Comparison of ENCODE assay signal across 15 cellular contexts in genomic region chr15:19944261-19944888, GRCh38.
A peak's percentile ranks its signal among the peaks of the same experiment; 100 is the strongest.
DNase-seq lines count a peak whose midpoint lies in the region; ATAC-seq and TF ChIP-seq lines count a peak whose summit lies in the region.
"Had no signal": no experiment of that assay in that cellular context is flagged by ENCODE, and none has a peak within 500 bp of the region (broad histone marks: within the 10 kb centered on the region; RNA-seq: fewer than 3 reads in every experiment).

No MANE protein-coding gene starts in this region.

- H4K20me1 ChIP-seq in SK-N-SH (ENCODE audit: insufficient read depth) (no peaks in the 10 kb centered on the region), PC-9 (ENCODE audit: insufficient read depth) (no peaks in the 10 kb centered on the region)
- H4K20me1 ChIP-seq: BLaER1 had no signal

- no peak for TF ChIP-seq RAD21 in SK-N-SH (IDR thresholded peaks at IDR 0.05; ENCODE audit: low read length)

- TF ChIP-seq CTCF in SK-N-SH (IDR thresholded peaks at IDR 0.05), result no peak
- TF ChIP-seq CTCF in HL-60 (IDR thresholded peaks at IDR 0.05; ENCODE audit: insufficient read depth, low read length), result no peak
- no peak for TF ChIP-seq CTCF in spleen (IDR thresholded peaks at IDR 0.05 in 8 of 11, conservative IDR thresholded peaks at IDR 0.05 in 3 of 11)
- TF ChIP-seq CTCF in GM20000 (IDR thresholded peaks at IDR 0.05; ENCODE audit: extremely low read depth, missing control alignments), result no peak
- TF ChIP-seq CTCF in PC-9 (conservative IDR thresholded peaks at IDR 0.05), result no peak

- H3K36me3 ChIP-seq in SK-N-SH (replicated peaks in 1 of 2; ENCODE audit: control insufficient read depth in 1 of 2, insufficient read depth in 2 of 2, low read length in 1 of 2), result no peaks in the 10 kb centered on the region
- no peaks in the 10 kb centered on the region for H3K36me3 ChIP-seq in spleen
- H3K36me3 ChIP-seq in PC-9 (ENCODE audit: low read depth), result no peaks in the 10 kb centered on the region
- H3K36me3 ChIP-seq: BLaER1 had no signal

- H3F3A ChIP-seq in SK-N-SH (replicated peaks; ENCODE audit: insufficient read depth), result no peaks in the 10 kb centered on the region
- H3F3A ChIP-seq in PC-9 (ENCODE audit: insufficient read depth, low read depth), result no peaks in the 10 kb centered on the region

- CTCF ChIA-PET in SK-N-SH (lab: Yijun Ruan, JAX) (no interaction called here), PC-9 (lab: Charles Lee) (no interaction called here)

- H3K27ac ChIP-seq in SK-N-SH (ENCODE audit: low read depth in 2 of 2, low read length in 1 of 2), result no peak overlapping the region
- no peak overlapping the region for H3K27ac ChIP-seq in HL-60 (replicated peaks)
- H3K27ac ChIP-seq in spleen, result no peak overlapping the region
- H3K27ac ChIP-seq in PC-9, result no peak overlapping the region
- H3K27ac ChIP-seq: BLaER1 had no signal

- no peaks in the 10 kb centered on the region for H3K79me2 ChIP-seq in SK-N-SH (ENCODE audit: insufficient read depth)
- H3K79me2 ChIP-seq in PC-9 (ENCODE audit: low read depth), result no peaks in the 10 kb centered on the region

- H3K4me2 ChIP-seq in SK-N-SH, result no peak overlapping the region
- H3K4me2 ChIP-seq in PC-9, result no peak overlapping the region
- H3K4me2 ChIP-seq: BLaER1 had no signal

- intact Hi-C loops in spleen (cut with DNase I; ENCODE audit: low total_unique reads), result no loop called here
- intact Hi-C loops in PC-9 (cut with micrococcal nuclease; ENCODE audit: unreplicated experiment), result no loop called here

- TF ChIP-seq EP300 in SK-N-SH (IDR thresholded peaks at IDR 0.05; ENCODE audit: borderline replicate concordance in 1 of 2, low read depth in 1 of 2, low read length in 1 of 2), result no peak

- no peaks in the 10 kb centered on the region for H3K4me1 ChIP-seq in SK-N-SH (ENCODE audit: control insufficient read depth in 1 of 2, insufficient read depth in 2 of 2, low read depth in 1 of 2, low read length in 1 of 2)
- H3K4me1 ChIP-seq in spleen, result no peaks in the 10 kb centered on the region
- no peaks in the 10 kb centered on the region for H3K4me1 ChIP-seq in PC-9 (replicated peaks; ENCODE audit: insufficient read depth)
- H3K4me1 ChIP-seq: BLaER1 had no signal

- no peak overlapping the region for H3K4me3 ChIP-seq in SK-N-SH (ENCODE audit: low read depth in 2 of 2, low read length in 1 of 2)
- H3K4me3 ChIP-seq in HL-60 (replicated peaks; ENCODE audit: insufficient read depth, low read length), result peak overlapping the region; percentile 27
- no peak overlapping the region for H3K4me3 ChIP-seq in spleen
- no peak overlapping the region for H3K4me3 ChIP-seq in PC-9
- H3K4me3 ChIP-seq: BLaER1, GM12878 had no signal

- no peaks in the 10 kb centered on the region for H3K9me2 ChIP-seq in SK-N-SH
- no peaks in the 10 kb centered on the region for H3K9me2 ChIP-seq in PC-9 (ENCODE audit: insufficient read depth)

- DNase-seq in SK-N-SH (peak; percentile 19), HL-60 (ENCODE audit: low read depth in 1 of 2, low spot score in 1 of 2) (no peak), spleen (peak; percentile 30), GM20000 (ENCODE audit: low spot score) (no peak), PC-9 (no peak)
- DNase-seq in stimulated activated naive CD4-positive, alpha-beta T cell treated with Interleukin-2 at 50 U/mL for 16 hours (lab: John Stamatoyannopoulos, UW), result no peak
- DNase-seq: 8988T; CD4-positive, alpha-beta memory T cell; DMS153; DMS79; HFFc6 had no signal

- WGBS in SK-N-SH (ENCODE audit: low lambda C conversion rate), result 25% methylated on average over 70 of the region's 70 CpGs
- 38 to 65% (median 54%) methylated on average over 60 to 70 of the region's 70 CpGs for WGBS in spleen, 5 donors

- H2AFZ ChIP-seq in SK-N-SH (ENCODE audit: low read depth) (no peak overlapping the region), PC-9 (no peak overlapping the region)

- H3K9me3 ChIP-seq in SK-N-SH (no peaks in the 10 kb centered on the region), spleen (peaks cover 0 to 55% (median 11%) of the 10 kb centered on the region in 8 donors), PC-9 (ENCODE audit: insufficient read depth, low read depth) (no peaks in the 10 kb centered on the region; the same call in 1 of the 2 replicates)

- no TSS peak for BruUV-seq in PC-9 (replicated peaks; lab: Mats Ljungman, UMichigan)

- POLR2A ChIA-PET in SK-N-SH (lab: Yijun Ruan, JAX), result no interaction called here
- POLR2A ChIA-PET in PC-9 (lab: Charles Lee; ENCODE audit: unreplicated experiment), result no interaction called here

- no peak for TF ChIP-seq POLR2A in spleen (IDR thresholded peaks at IDR 0.05)

- H3K27me3 ChIP-seq in SK-N-SH (ENCODE audit: insufficient read depth) (0 out of 2 replicates have a peak, but pooled peaks cover 9% of the 10 kb centered on the region), HL-60 (ENCODE audit: insufficient read depth, poor library complexity, severe bottlenecking) (peaks cover 4% of the 10 kb centered on the region), spleen (replicated peaks in 1 of 7) (peaks cover 0 to 36% (median 0%) of the 10 kb centered on the region in 7 donors), PC-9 (ENCODE audit: insufficient read depth, low read depth) (no peaks in the 10 kb centered on the region)
- H3K27me3 ChIP-seq: BLaER1 had no signal

- ATAC-seq in SK-N-SH treated with all-trans-retinoic acid at 6 μM for 48 hours, result no peak
- ATAC-seq: GM12878, HCT116 had no signal

- no peak overlapping the region for H3K9ac ChIP-seq in SK-N-SH
- H3K9ac ChIP-seq: BLaER1 had no signal

TF ChIP-seq in SK-N-SH, 30 proteins besides CTCF, POLR2A, EP300 and RAD21 (continues in another document):
- TF ChIP-seq RCOR1 (IDR thresholded peaks at IDR 0.05; ENCODE audit: low read length), result no peak
- TF ChIP-seq FOSL2 (IDR thresholded peaks at IDR 0.05; ENCODE audit: borderline replicate concordance, low read depth), result no peak
- TF ChIP-seq, protein P1, sequence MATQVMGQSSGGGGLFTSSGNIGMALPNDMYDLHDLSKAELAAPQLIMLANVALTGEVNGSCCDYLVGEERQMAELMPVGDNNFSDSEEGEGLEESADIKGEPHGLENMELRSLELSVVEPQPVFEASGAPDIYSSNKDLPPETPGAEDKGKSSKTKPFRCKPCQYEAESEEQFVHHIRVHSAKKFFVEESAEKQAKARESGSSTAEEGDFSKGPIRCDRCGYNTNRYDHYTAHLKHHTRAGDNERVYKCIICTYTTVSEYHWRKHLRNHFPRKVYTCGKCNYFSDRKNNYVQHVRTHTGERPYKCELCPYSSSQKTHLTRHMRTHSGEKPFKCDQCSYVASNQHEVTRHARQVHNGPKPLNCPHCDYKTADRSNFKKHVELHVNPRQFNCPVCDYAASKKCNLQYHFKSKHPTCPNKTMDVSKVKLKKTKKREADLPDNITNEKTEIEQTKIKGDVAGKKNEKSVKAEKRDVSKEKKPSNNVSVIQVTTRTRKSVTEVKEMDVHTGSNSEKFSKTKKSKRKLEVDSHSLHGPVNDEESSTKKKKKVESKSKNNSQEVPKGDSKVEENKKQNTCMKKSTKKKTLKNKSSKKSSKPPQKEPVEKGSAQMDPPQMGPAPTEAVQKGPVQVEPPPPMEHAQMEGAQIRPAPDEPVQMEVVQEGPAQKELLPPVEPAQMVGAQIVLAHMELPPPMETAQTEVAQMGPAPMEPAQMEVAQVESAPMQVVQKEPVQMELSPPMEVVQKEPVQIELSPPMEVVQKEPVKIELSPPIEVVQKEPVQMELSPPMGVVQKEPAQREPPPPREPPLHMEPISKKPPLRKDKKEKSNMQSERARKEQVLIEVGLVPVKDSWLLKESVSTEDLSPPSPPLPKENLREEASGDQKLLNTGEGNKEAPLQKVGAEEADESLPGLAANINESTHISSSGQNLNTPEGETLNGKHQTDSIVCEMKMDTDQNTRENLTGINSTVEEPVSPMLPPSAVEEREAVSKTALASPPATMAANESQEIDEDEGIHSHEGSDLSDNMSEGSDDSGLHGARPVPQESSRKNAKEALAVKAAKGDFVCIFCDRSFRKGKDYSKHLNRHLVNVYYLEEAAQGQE (IDR thresholded peaks at IDR 0.05; ENCODE audit: low read depth, low read length), result no peak
- no peak for TF ChIP-seq GATA2 (CRISPR knock-in tag; IDR thresholded peaks at IDR 0.05)
- TF ChIP-seq TAF1 (IDR thresholded peaks at IDR 0.05; ENCODE audit: borderline replicate concordance, low read depth, low read length), result no peak
- no peak for TF ChIP-seq FOXM1 (IDR thresholded peaks at IDR 0.05; ENCODE audit: low read depth)
- no peak for TF ChIP-seq TEAD4 (IDR thresholded peaks at IDR 0.05; ENCODE audit: borderline replicate concordance, insufficient read depth)

TF ChIP-seq in SK-N-SH treated with all-trans-retinoic acid at 6 μM for 48 hours, 23 proteins besides CTCF, POLR2A, EP300 and RAD21:
- TF ChIP-seq PATZ1 (CRISPR knock-in tag; IDR thresholded peaks at IDR 0.05; ENCODE audit: borderline replicate concordance) (no peak), TOX (CRISPR knock-in tag; IDR thresholded peaks at IDR 0.05; ENCODE audit: borderline replicate concordance) (no peak), RARB (CRISPR knock-in tag; IDR thresholded peaks at IDR 0.05) (no peak), ARNTL (CRISPR knock-in tag; IDR thresholded peaks at IDR 0.05; ENCODE audit: borderline replicate concordance, low read depth) (no peak)

Comparison
In these comparisons a context has a peak if more than half of its experiments do, and no peak if none do; other contexts are left out.
1. DNase-seq: peak in SK-N-SH (single experiment) and spleen (single experiment); none in HL-60 (0 of 2), GM20000 (single experiment), stimulated activated naive CD4-positive, alpha-beta T cell treated with Interleukin-2 at 50 U/mL for 16 hours (single experiment) and PC-9 (0 of 2).